In the genomic region with DNA sequence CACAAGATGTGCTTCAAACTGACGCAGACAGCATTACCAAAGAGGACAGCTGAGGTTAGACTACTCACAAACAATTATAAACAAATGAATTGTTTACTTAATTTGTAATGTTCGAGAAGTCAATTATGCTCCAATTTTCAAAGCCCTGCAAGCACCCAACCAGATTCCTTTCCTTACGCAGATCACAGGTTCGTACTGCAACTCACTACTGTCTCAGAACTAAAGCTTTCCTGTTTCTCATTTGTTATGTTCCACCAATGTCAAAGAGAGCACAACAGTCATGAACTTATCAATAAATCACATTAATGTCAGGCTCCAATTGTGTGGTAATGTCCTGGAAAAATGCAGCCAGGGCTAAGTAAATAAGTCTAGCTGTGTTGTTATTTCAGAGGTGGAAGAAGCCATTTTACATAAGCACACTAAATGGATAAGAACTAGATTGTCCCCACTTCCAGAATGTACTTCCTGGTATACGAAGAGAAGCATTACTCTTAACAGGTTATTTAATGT, we compare ENCODE assay signal across 34 cellular contexts.
DNase-seq lines count a peak whose midpoint lies in the region; ATAC-seq, FAIRE-seq and TF ChIP-seq lines count a peak whose summit lies in the region.
"Had no signal": no experiment of that assay in that cellular context is flagged by ENCODE, and none has a peak within 500 bp of the region (broad histone marks: within the 10 kb centered on the region; RNA-seq: fewer than 3 reads in every experiment).

No MANE protein-coding gene starts in this region.

- BruUV-seq in PC-3 (replicated peaks; lab: Mats Ljungman, UMichigan), result no TSS peak

- no peaks in the 10 kb centered on the region for H3K9me3 ChIP-seq in PC-3 (ENCODE audit: low read length)
- H3K9me3 ChIP-seq: BLaER1, MG63, SJCRH30, thoracic aorta, uterus had no signal

- POLR2A ChIA-PET in PC-3 (lab: Charles Lee; ENCODE audit: unreplicated experiment), result interaction anchor here (0.6 kb wide), 1 partner anchor 259 kb away, joined by 3 read pairs; no protein-coding TSS in a partner anchor

- H3K36me3 ChIP-seq in PC-3 (ENCODE audit: low read depth, low read length), result no peaks in the 10 kb centered on the region
- H3K36me3 ChIP-seq: BLaER1, MG63, SJCRH30, thoracic aorta, uterus had no signal

- no peak overlapping the region for H3K27ac ChIP-seq in PC-3 (ENCODE audit: low read length)
- H3K27ac ChIP-seq: BLaER1, GM23248, KMS-11, SJCRH30, thoracic aorta, uterus had no signal

- no peaks in the 10 kb centered on the region for H3K9me2 ChIP-seq in PC-3 (replicated peaks; ENCODE audit: low read length)

- DNase-seq in H54 (ENCODE audit: insufficient read length, low spot score) (no peak), PC-3 (no peak), fibroblast of villous mesenchyme (ENCODE audit: low read depth) (peak; percentile 86), renal cortical epithelial cell (ENCODE audit: low read depth) (peak; percentile 47), NCI-H1092 (lab: John Stamatoyannopoulos, UW) (no peak), NCI-H1694 (lab: John Stamatoyannopoulos, UW) (no peak), left cardiac atrium (no peak)
- DNase-seq: ACHN; activated CD8-positive, alpha-beta memory T cell treated with anti-CD3 and anti-CD28 coated beads, Interleukin-2, amount 50 U/mL, for 48 hours; activated CD8-positive, alpha-beta T cell treated with anti-CD3 and anti-CD28 coated beads for 36 hours; activated naive CD4-positive, alpha-beta T cell treated with anti-CD3 and anti-CD28 coated beads, Interleukin-2, amount 10 ng/mL, durations not matched to agents 7 days and 5 days; amniotic stem cell; DMS79; GDM1; GM23248; hippocampal formation; left colon; mesendoderm; MG63; NCI-H2081 treated with DMSO at 0.1 percent for 48 hours; NCI-H2227 treated with DMSO at 0.1 percent for 48 hours; NCI-H526 treated with DMSO at 0.1 percent for 48 hours; right cardiac atrium; SJCRH30; stimulated activated CD4-positive, alpha-beta T cell treated with anti-CD3 and anti-CD28 coated beads, Interleukin-1b, Interleukin-23, amount 100 ng/mL, for 48 hours; stimulated activated CD8-positive, alpha-beta memory T cell treated with anti-CD3 and anti-CD28 coated beads, Interleukin-4, amount 100 ng/mL, for 48 hours; SW 1271; T-helper 9 cell; uterus had no signal

- H3F3A ChIP-seq in PC-3 (ENCODE audit: low read length, unreplicated experiment), result no peaks in the 10 kb centered on the region

- no peak overlapping the region for H3K4me2 ChIP-seq in PC-3 (ENCODE audit: low read length)
- H3K4me2 ChIP-seq: BLaER1, KMS-11, smooth muscle cell had no signal

- peak; percentile 70 for FAIRE-seq in H54 (lab: Jason Lieb, UNC)

- TF ChIP-seq POLR2A in H54 (IDR thresholded peaks at IDR 0.05; ENCODE audit: low read depth, low read length), result no peak

- H3K79me2 ChIP-seq in PC-3 (ENCODE audit: low read length), result no peaks in the 10 kb centered on the region

- TF ChIP-seq CTCF in PC-3 (conservative IDR thresholded peaks at IDR 0.05; ENCODE audit: low read depth, low read length), result no peak
- TF ChIP-seq CTCF in fibroblast of villous mesenchyme (IDR thresholded peaks at IDR 0.05; ENCODE audit: insufficient read depth, low read depth, low read length), result no peak

- no peaks in the 10 kb centered on the region for H3K4me1 ChIP-seq in PC-3 (ENCODE audit: insufficient read depth, low read length)
- H3K4me1 ChIP-seq: BLaER1, uterus had no signal

- no peak overlapping the region for H3K9ac ChIP-seq in PC-3 (ENCODE audit: low read length)
- H3K9ac ChIP-seq: BLaER1, GM23248, KMS-11 had no signal

- peak overlapping the region; percentile 25; the same call in 1 of the 2 replicates for H2AFZ ChIP-seq in PC-3 (ENCODE audit: low read length)
- H2AFZ ChIP-seq: GM23248 had no signal

- ATAC-seq in PC-3 (no peak), left cardiac atrium (no peak)
- ATAC-seq: activated CD8-positive, alpha-beta T cell treated with anti-CD3 and anti-CD28 coated beads for 36 hours; activated T-helper 17 cell treated with anti-CD3 and anti-CD28 coated beads, Interleukin-2, amount 50 U/mL, for 72 hours; left colon; right cardiac atrium had no signal

- CTCF ChIA-PET in PC-3 (lab: Charles Lee), result no interaction called here

- H3K27me3 ChIP-seq in PC-3 (ENCODE audit: low read length), result no peaks in the 10 kb centered on the region
- H3K27me3 ChIP-seq: BLaER1, MG63, SJCRH30, uterus had no signal

- intact Hi-C loops in PC-3 (cut with micrococcal nuclease), result no loop called here
- intact Hi-C loops in left cardiac atrium (cut with DNase I), result no loop called here

- H3K4me3 ChIP-seq in PC-3 (ENCODE audit: low read length) (no peak overlapping the region), fibroblast of villous mesenchyme (ENCODE audit: low read depth, low read length) (no peak overlapping the region)
- H3K4me3 ChIP-seq: BLaER1, GM23248, MG63, SJCRH30, smooth muscle cell, thoracic aorta, uterus had no signal

- no peaks in the 10 kb centered on the region for H4K20me1 ChIP-seq in PC-3 (ENCODE audit: low read length)
- H4K20me1 ChIP-seq: BLaER1 had no signal

Comparison
In these comparisons a context has a peak if more than half of its experiments do, and no peak if none do; other contexts are left out.
1. DNase-seq: peak in fibroblast of villous mesenchyme (single experiment) and renal cortical epithelial cell (single experiment); none in H54 (single experiment), PC-3 (single experiment), NCI-H1092 (single experiment), NCI-H1694 (single experiment) and left cardiac atrium (single experiment).